In the genomic region with DNA sequence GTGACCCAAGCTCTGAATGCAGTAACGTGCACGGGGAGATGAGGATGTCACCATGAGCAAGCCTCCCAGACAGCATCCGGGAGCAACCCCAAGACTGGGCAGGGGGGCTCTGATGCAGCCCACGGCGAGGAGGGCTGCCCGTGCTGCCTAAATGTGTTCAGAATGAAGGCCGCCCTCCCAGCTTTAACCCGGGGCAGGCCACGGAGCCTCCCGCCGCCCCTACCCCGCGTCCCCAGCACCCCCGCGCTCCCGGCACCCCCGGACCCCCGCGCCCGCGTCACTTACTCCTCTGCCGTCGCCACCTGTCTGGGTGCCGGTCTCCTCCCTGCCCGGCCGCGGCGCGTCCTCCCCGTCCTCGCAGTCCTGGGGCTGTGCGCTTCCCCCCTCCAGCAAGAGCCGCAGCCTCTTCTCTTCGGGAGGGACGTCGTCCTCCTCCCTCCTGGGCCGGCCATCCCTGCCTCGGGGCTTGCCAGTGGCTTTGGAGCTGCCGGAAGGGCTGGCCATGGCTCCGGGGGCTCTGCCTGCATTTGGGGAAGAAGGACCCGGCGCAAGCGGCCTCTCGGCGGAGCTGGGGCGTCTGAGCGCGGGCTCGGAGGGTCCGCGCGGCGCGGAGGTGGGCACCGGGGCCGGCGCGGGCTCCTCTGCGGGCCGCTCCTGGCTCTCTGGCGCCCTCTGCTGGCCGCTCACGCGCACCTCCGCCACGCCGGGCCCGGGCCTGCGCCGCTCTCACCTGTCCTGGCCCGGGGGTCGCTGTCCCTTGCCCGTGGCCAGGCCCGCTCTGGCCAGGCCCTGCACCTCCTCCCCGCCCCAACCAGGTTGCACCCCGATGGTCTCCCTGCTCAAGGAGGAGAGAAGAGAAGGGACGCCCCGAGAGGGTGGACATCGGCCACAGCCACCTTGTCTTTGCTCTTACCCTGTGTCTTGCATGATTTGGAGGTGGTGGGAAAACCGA, we compare ENCODE assay signal across 8 cellular contexts. TPM values are rescaled to one million over a fixed set of nuclear protein-coding genes. Genes with fewer than 3 reads are reported as not detected.
DNase-seq lines count a peak whose midpoint lies in the region; TF ChIP-seq lines count a peak whose summit lies in the region.
"Not testable (repeated sequence)": the region's sequence is repeated elsewhere in the genome, so short reads cannot be mapped to it uniquely, and the experiment has no call there.

No MANE protein-coding gene starts in this region.

- H3K27me3 Mint-ChIP-seq in CD14-positive monocyte (ENCODE audit: low read depth in 3 of 3) (peaks cover 8 to 30% (median 24%) of the 10 kb centered on the region in 3 donors), neural crest cell (ENCODE audit: low read depth) (peaks cover 23% of the 10 kb centered on the region)

- not testable (repeated sequence) for H3K36me3 ChIP-seq in HAP-1 (replicated peaks)

- peak overlapping the region; percentile 52 to 85 for H3K4me3 Mint-ChIP-seq in CD14-positive monocyte
- H3K4me3 Mint-ChIP-seq in neural crest cell, result peak overlapping the region; percentile 82

- not testable (repeated sequence) for H3K27ac Mint-ChIP-seq in CD14-positive monocyte; neural crest cell (ENCODE audit: unreplicated experiment)

- TF ChIP-seq CTCF in CD14-positive monocyte (IDR thresholded peaks at IDR 0.05) (peak; percentile 85), neural crest cell (conservative IDR thresholded peaks at IDR 0.05) (peak; percentile 84)

- H3K4me1 ChIP-seq in HAP-1, result not testable (repeated sequence)

- H3K9me3 ChIP-seq in HAP-1, result not testable (repeated sequence)

- not testable (repeated sequence) for DNase-seq in CD14-positive monocyte (ENCODE audit: low spot score)
- peak; percentile 21 to 80 for DNase-seq in HAP-1 (ENCODE audit: low spot score in 2 of 2)
- DNase-seq in NCI-H226, result peak; percentile 11
- DNase-seq in activated CD4-positive, CD25-positive, alpha-beta regulatory T cell treated with anti-CD3 and anti-CD28 coated beads, Interleukin-2, amount 50 U/mL, for 72 hours, result peak; percentile 83
- DNase-seq in astrocyte of the hippocampus (ENCODE audit: low read depth, low spot score), result peak; percentile 74
- DNase-seq in cardiac septum (ENCODE audit: low spot score), result peak; percentile 77
- peak; percentile 74 for DNase-seq in neural crest cell (ENCODE audit: low read depth, low spot score)
- peak; percentile 44 to 50 for DNase-seq in stimulated activated CD8-positive, alpha-beta memory T cell treated with anti-CD3 and anti-CD28 coated beads, Interleukin-2, amount 100 ng/mL, for 1 hour (ENCODE audit: low read depth in 2 of 2)

- H3K9me3 Mint-ChIP-seq in CD14-positive monocyte, neural crest cell: not testable (repeated sequence)

- H3K27me3 ChIP-seq in HAP-1 (ENCODE audit: low read depth), result not testable (repeated sequence)

- not testable (repeated sequence) for H3K4me1 Mint-ChIP-seq in CD14-positive monocyte, neural crest cell

- in situ Hi-C loops in HAP-1 (cut with MboI; ENCODE audit: low sequenced_read_pairs), result not testable (repeated sequence)

- intact Hi-C loops in CD14-positive monocyte (cut with micrococcal nuclease); cardiac septum (cut with DNase I): not testable (repeated sequence)

- not testable (repeated sequence) for H3K36me3 Mint-ChIP-seq in CD14-positive monocyte; neural crest cell (ENCODE audit: low read depth)

- H3K4me3 ChIP-seq in HAP-1, result peak overlapping the region; percentile 48

RNA-seq across cellular contexts. Expression of a gene that starts 55.9 kb away (rescaled TPM):
- 1 to 10 TPM in 1 of 2 donors, under 1 TPM in 1; 0.99 to 2.4 TPM for polyA plus RNA-seq in CD14-positive monocyte
- total RNA-seq in cardiac septum (14.3 TPM), neural crest cell (54.6 and 63.0 TPM in 2 replicates)
